Comparison of ENCODE assay signal across 20 cellular contexts in genomic region chrX:106973433-106974149, GRCh38. TPM values are rescaled to one million over a fixed set of nuclear protein-coding genes. Genes with fewer than 3 reads are reported as not detected.
A peak's percentile ranks its signal among the peaks of the same experiment; 100 is the strongest.
DNase-seq lines count a peak whose midpoint lies in the region; ATAC-seq and TF ChIP-seq lines count a peak whose summit lies in the region.
"Had no signal": no experiment of that assay in that cellular context is flagged by ENCODE, and none has a peak within 500 bp of the region (broad histone marks: within the 10 kb centered on the region; RNA-seq: fewer than 3 reads in every experiment).

No MANE protein-coding gene starts in this region.

- DNase-seq in COLO829 (ENCODE audit: low spot score) = peak; percentile 58
- DNase-seq in GM23248 = peak; percentile 1
- peak; percentile 3 for DNase-seq in SW480 (ENCODE audit: low spot score)
- peak; percentile 31 for DNase-seq in fibroblast of the aortic adventitia (ENCODE audit: low read depth)
- DNase-seq in CD4-positive, alpha-beta memory T cell = no peak
- DNase-seq: CD4-positive, CD25-positive, alpha-beta regulatory T cell; DMS153; KBM-7; NCI-H1092 treated with DMSO at 0.1 percent for 48 hours; NCI-H1436 treated with DMSO at 0.1 percent for 48 hours; NCI-H2029; NCI-H2227 treated with DMSO at 0.1 percent for 48 hours; NCI-H510A treated with DMSO at 0.1 percent for 48 hours; NCI-H82; Peyer's patch had no signal

- no peak overlapping the region for H3K4me3 ChIP-seq in GM23248
- no peak overlapping the region for H3K4me3 ChIP-seq in fibroblast of the aortic adventitia (ENCODE audit: low read depth, low read length)
- no peak overlapping the region for H3K4me3 ChIP-seq in CD4-positive, alpha-beta memory T cell (ENCODE audit: low read length in 2 of 2)
- H3K4me3 ChIP-seq: Peyer's patch had no signal

- H3K9me3 ChIP-seq in GM23248 (ENCODE audit: low read depth) = no peaks in the 10 kb centered on the region
- H3K9me3 ChIP-seq in CD4-positive, alpha-beta memory T cell (ENCODE audit: control insufficient read depth in 1 of 2, low read length in 2 of 2) = no peaks in the 10 kb centered on the region
- H3K9me3 ChIP-seq: Peyer's patch had no signal

- H3K4me1 ChIP-seq in GM23248 (ENCODE audit: insufficient read depth) = no peaks in the 10 kb centered on the region
- H3K4me1 ChIP-seq in CD4-positive, alpha-beta memory T cell (ENCODE audit: insufficient read depth, low read length) = no peaks in the 10 kb centered on the region
- H3K4me1 ChIP-seq: Peyer's patch had no signal

- no peaks in the 10 kb centered on the region for H3K36me3 ChIP-seq in GM23248 (ENCODE audit: low read depth)
- no peaks in the 10 kb centered on the region for H3K36me3 ChIP-seq in CD4-positive, alpha-beta memory T cell (ENCODE audit: insufficient read depth, low read length)
- H3K36me3 ChIP-seq: Peyer's patch had no signal

- H3K4me1 Mint-ChIP-seq in CD4-positive, alpha-beta memory T cell = no peaks in the 10 kb centered on the region
- H3K4me1 Mint-ChIP-seq: CD4-positive, CD25-positive, alpha-beta regulatory T cell had no signal

- no peaks in the 10 kb centered on the region for H3F3A ChIP-seq in GM23248 (ENCODE audit: insufficient read depth)

- H3K79me2 ChIP-seq in GM23248 (ENCODE audit: insufficient read depth) = no peaks in the 10 kb centered on the region

- in situ Hi-C loops in GM23248 (cut with MboI) = no loop called here

- no peaks in the 10 kb centered on the region for H3K9me2 ChIP-seq in GM23248 (ENCODE audit: insufficient read depth)

- peaks cover 12 to 14% of the 10 kb centered on the region in 2 donors for H3K36me3 Mint-ChIP-seq in CD4-positive, alpha-beta memory T cell
- H3K36me3 Mint-ChIP-seq: CD4-positive, CD25-positive, alpha-beta regulatory T cell had no signal

- POLR2A ChIA-PET in CD4-positive, alpha-beta memory T cell (lab: Charles Lee; ENCODE audit: partially characterized antibody) = no interaction called here

- no peak overlapping the region for H2AFZ ChIP-seq in GM23248

- CTCF ChIA-PET in CD4-positive, alpha-beta memory T cell (lab: Charles Lee; ENCODE audit: partially characterized antibody) = no interaction called here

- H4K20me1 ChIP-seq in GM23248 (ENCODE audit: insufficient read depth) = no peaks in the 10 kb centered on the region

- intact Hi-C loops in CD4-positive, alpha-beta memory T cell (cut with micrococcal nuclease) = no loop called here

- H3K4me3 Mint-ChIP-seq in CD4-positive, alpha-beta memory T cell = no peak overlapping the region
- H3K4me3 Mint-ChIP-seq: CD4-positive, CD25-positive, alpha-beta regulatory T cell had no signal

- H3K27ac ChIP-seq in GM23248 = no peak overlapping the region
- H3K27ac ChIP-seq in CD4-positive, alpha-beta memory T cell (ENCODE audit: low read depth, low read length) = no peak overlapping the region
- H3K27ac ChIP-seq: Peyer's patch had no signal

- no peak for ATAC-seq in GM19455 (IDR thresholded peaks at IDR 0.05; ENCODE audit: unreplicated experiment)
- no peak for ATAC-seq in HG02678 (IDR thresholded peaks at IDR 0.05; ENCODE audit: unreplicated experiment)

- 66 to 72% methylated on average over 5 of the region's 5 CpGs for WGBS in GM23248 (ENCODE audit: low coverage in 1 of 2, low lambda C conversion rate in 2 of 2, missing lambda C conversion rate in 2 of 2), 2 experiments

- no peak overlapping the region for H3K27ac Mint-ChIP-seq in CD4-positive, alpha-beta memory T cell

- no peak overlapping the region for H3K4me2 ChIP-seq in GM23248 (ENCODE audit: unreplicated experiment)

- peaks cover 0 to 2% (median 0%) of the 10 kb centered on the region in 8 donors for H3K9me3 Mint-ChIP-seq in CD4-positive, alpha-beta memory T cell

- H3K9ac ChIP-seq in GM23248 = no peak overlapping the region

- H3K27me3 ChIP-seq in GM23248 (replicated peaks; ENCODE audit: insufficient read depth) = no peaks in the 10 kb centered on the region
- no peaks in the 10 kb centered on the region for H3K27me3 ChIP-seq in CD4-positive, alpha-beta memory T cell (ENCODE audit: insufficient read depth, low read length)
- H3K27me3 ChIP-seq: Peyer's patch had no signal

- no peak for TF ChIP-seq CTCF in fibroblast of the aortic adventitia (IDR thresholded peaks at IDR 0.05; ENCODE audit: insufficient read depth, low read length)

- H3K27me3 Mint-ChIP-seq in CD4-positive, alpha-beta memory T cell = no peaks in the 10 kb centered on the region
- H3K27me3 Mint-ChIP-seq: CD4-positive, CD25-positive, alpha-beta regulatory T cell had no signal

RNA-seq across cellular contexts. Expression of gene MORC4, which starts 26.4 kb away (rescaled TPM):
- 23.7 and 24.8 TPM in 2 replicates for total RNA-seq in GM23248 (2014; rRNA removed; shearing (Covaris generic))
- polyA plus RNA-seq in GM23248 (2016; fragmentation: Nextera tagmentation; extraction: Ambion mirVana) = 12.3 and 13.4 TPM in 2 replicates
- 38.4 and 42.4 TPM in 2 replicates for total RNA-seq in fibroblast of the aortic adventitia (ENCODE audit: low replicate concordance)
- 10 to 100 TPM; 12.4 to 12.6 TPM for total RNA-seq in CD4-positive, alpha-beta memory T cell
- polyA plus RNA-seq in CD4-positive, alpha-beta memory T cell = 10 to 100 TPM in 1 of 2 donors, 1 to 10 TPM in 1; 7.9 to 10.6 TPM

RNA-seq across cellular contexts. Expression of gene CLDN2, which starts 53.4 kb away (rescaled TPM):
- not detected in 2 replicates for total RNA-seq in GM23248 (2014; rRNA removed; shearing (Covaris generic))
- not detected in 2 replicates for polyA plus RNA-seq in GM23248 (2016; fragmentation: Nextera tagmentation; extraction: Ambion mirVana)
- total RNA-seq in fibroblast of the aortic adventitia (ENCODE audit: low replicate concordance) = not detected in 2 replicates
- total RNA-seq in CD4-positive, alpha-beta memory T cell = not detected
- under 1 TPM in 1 of 2 donors, not detected in 1; 0.11 TPM for polyA plus RNA-seq in CD4-positive, alpha-beta memory T cell
- total RNA-seq: CD4-positive, CD25-positive, alpha-beta regulatory T cell; G401; H4 had no signal
- polyA plus RNA-seq: BJ; CD4-positive, CD25-positive, alpha-beta regulatory T cell had no signal

Comparison
In these comparisons a context has a peak if more than half of its experiments do, and no peak if none do; other contexts are left out.
1. DNase-seq: peak in COLO829 (single experiment), GM23248 (single experiment), SW480 (single experiment) and fibroblast of the aortic adventitia (single experiment); none in CD4-positive, alpha-beta memory T cell (0 of 5).